In the genomic region with DNA sequence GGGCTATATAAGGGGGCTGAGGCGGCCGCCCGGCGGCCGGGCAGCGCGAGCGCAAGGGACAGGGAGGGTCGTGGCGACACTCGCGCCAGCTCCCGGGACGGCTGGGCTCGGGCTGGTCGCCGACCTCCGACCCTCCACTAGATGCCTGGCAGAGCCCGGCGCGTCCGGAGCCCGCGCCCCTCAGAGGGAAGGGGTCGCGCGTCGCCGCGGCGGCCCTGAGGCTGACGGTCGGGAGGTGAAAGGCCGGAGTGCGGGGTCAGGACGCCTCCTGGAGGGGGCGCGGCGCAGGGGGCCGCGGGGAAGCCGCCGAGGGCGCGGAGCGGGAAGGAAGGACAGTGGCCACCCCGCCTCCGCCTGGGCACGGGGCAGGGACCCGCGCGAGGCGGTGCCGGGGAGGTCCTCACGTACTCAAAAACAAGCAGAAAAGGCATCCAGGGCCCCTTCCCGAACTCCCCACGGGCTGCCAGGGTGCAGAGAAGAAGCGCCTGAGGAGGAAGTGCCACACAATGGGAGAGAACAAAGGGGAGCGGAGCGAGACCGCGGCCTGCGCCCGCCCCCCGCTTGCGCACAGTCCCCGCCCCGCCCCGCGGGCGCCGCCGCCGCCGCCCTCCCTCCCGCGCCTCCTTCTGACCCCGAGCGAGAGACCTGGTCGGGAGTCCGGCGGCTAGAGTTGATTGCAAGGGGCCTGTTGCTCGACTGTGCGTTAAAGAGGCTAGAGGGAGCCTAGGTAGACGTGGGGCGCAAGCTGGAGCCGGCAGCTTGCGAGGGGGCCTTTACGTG, we compare ENCODE assay signal across 1 cellular context.
TF ChIP-seq lines count a peak whose summit lies in the region.

No MANE protein-coding gene starts in this region.

TF ChIP-seq in HepG2, 621 proteins besides CTCF, POLR2A, EP300 and RAD21 (continued from another document and continues in another):
- TF ChIP-seq, protein P1, sequence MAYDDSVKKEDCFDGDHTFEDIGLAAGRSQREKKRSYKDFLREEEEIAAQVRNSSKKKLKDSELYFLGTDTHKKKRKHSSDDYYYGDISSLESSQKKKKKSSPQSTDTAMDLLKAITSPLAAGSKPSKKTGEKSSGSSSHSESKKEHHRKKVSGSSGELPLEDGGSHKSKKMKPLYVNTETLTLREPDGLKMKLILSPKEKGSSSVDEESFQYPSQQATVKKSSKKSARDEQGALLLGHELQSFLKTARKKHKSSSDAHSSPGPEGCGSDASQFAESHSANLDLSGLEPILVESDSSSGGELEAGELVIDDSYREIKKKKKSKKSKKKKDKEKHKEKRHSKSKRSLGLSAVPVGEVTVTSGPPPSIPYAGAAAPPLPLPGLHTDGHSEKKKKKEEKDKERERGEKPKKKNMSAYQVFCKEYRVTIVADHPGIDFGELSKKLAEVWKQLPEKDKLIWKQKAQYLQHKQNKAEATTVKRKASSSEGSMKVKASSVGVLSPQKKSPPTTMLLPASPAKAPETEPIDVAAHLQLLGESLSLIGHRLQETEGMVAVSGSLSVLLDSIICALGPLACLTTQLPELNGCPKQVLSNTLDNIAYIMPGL (CRISPR knock-in tag; IDR thresholded peaks at IDR 0.05; ENCODE audit: borderline replicate concordance in 1 of 2, low read depth in 1 of 2) = 0 out of 4 replicates have a peak, but pooled peaks of 1 of the 2 experiments have one; percentile 43
- no peak for TF ChIP-seq BRCA1 (CRISPR knock-in tag; IDR thresholded peaks at IDR 0.05)
- no peak for TF ChIP-seq ZNF264 (CRISPR knock-in tag; IDR thresholded peaks at IDR 0.05)
- TF ChIP-seq SP1 (IDR thresholded peaks at IDR 0.05) = no peak
- TF ChIP-seq SP1 (CRISPR knock-in tag; IDR thresholded peaks at IDR 0.05) = no peak
- TF ChIP-seq ZNF543 (CRISPR knock-in tag; IDR thresholded peaks at IDR 0.05) = peak; percentile 37; the same call in 1 of the 2 replicates
- TF ChIP-seq HOXA3 (CRISPR knock-in tag; IDR thresholded peaks at IDR 0.05) = peak; percentile 49; the same call in 1 of the 2 replicates
- TF ChIP-seq ZNF446 (CRISPR knock-in tag; IDR thresholded peaks at IDR 0.05) = peak; percentile 70; the same call in 1 of the 2 replicates
- TF ChIP-seq ZNF790 (CRISPR knock-in tag; IDR thresholded peaks at IDR 0.05; ENCODE audit: borderline replicate concordance) = peak; percentile 44; the same call in 1 of the 2 replicates
- peak; percentile 27; the same call in 1 of the 2 replicates for TF ChIP-seq SALL2 (CRISPR knock-in tag; IDR thresholded peaks at IDR 0.05)
- peak; percentile 33; the same call in 1 of the 2 replicates for TF ChIP-seq ZNF768 (CRISPR knock-in tag; IDR thresholded peaks at IDR 0.05)
- TF ChIP-seq, protein P2, sequence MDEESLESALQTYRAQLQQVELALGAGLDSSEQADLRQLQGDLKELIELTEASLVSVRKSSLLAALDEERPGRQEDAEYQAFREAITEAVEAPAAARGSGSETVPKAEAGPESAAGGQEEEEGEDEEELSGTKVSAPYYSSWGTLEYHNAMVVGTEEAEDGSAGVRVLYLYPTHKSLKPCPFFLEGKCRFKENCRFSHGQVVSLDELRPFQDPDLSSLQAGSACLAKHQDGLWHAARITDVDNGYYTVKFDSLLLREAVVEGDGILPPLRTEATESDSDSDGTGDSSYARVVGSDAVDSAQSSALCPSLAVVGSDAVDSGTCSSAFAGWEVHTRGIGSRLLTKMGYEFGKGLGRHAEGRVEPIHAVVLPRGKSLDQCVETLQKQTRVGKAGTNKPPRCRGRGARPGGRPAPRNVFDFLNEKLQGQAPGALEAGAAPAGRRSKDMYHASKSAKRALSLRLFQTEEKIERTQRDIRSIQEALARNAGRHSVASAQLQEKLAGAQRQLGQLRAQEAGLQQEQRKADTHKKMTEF (CRISPR knock-in tag; IDR thresholded peaks at IDR 0.05) = peak; percentile 57
- peak; percentile 81; the same call in 1 of the 2 replicates for TF ChIP-seq ZNF343 (CRISPR knock-in tag; IDR thresholded peaks at IDR 0.05)
- no peak for TF ChIP-seq NCOA2 (CRISPR knock-in tag; IDR thresholded peaks at IDR 0.05)
- peak; percentile 84 for TF ChIP-seq ZNF451 (CRISPR knock-in tag; IDR thresholded peaks at IDR 0.05)
- peak; percentile 55; the same call in 1 of the 2 replicates for TF ChIP-seq ZNF564 (CRISPR knock-in tag; IDR thresholded peaks at IDR 0.05)
- TF ChIP-seq MED1 (CRISPR knock-in tag; IDR thresholded peaks at IDR 0.05) = peak; percentile 55
- peak; percentile 83; the same call in 1 of the 2 replicates for TF ChIP-seq CSRNP1 (CRISPR knock-in tag; IDR thresholded peaks at IDR 0.05)
- 0 out of 2 replicates have a peak, but pooled peaks have one; percentile 60 for TF ChIP-seq TSC22D2 (CRISPR knock-in tag; IDR thresholded peaks at IDR 0.05; ENCODE audit: borderline replicate concordance)
- TF ChIP-seq ZNF775 (CRISPR knock-in tag; IDR thresholded peaks at IDR 0.05; ENCODE audit: borderline replicate concordance) = no peak
- TF ChIP-seq REST (IDR thresholded peaks at IDR 0.05; ENCODE audit: borderline replicate concordance in 1 of 2, low read depth in 1 of 2, low read length in 2 of 2) = peak in 1 of 2 experiments; percentile 27; a peak in 1 of 4 replicates
- no peak for TF ChIP-seq MEF2D (CRISPR knock-in tag; IDR thresholded peaks at IDR 0.05)
- TF ChIP-seq MTA1 (CRISPR knock-in tag; IDR thresholded peaks at IDR 0.05; ENCODE audit: borderline replicate concordance) = peak; percentile 80; the same call in 1 of the 2 replicates
- 0 out of 2 replicates have a peak, but pooled peaks have one; percentile 69 for TF ChIP-seq ZNF878 (CRISPR knock-in tag; IDR thresholded peaks at IDR 0.05)
- peak in 1 of 2 experiments; percentile 87; a peak in 2 of 4 replicates for TF ChIP-seq NR2F1 (CRISPR knock-in tag; IDR thresholded peaks at IDR 0.05)
- peak; percentile 26; the same call in 1 of the 2 replicates for TF ChIP-seq KMT2A (CRISPR knock-in tag; IDR thresholded peaks at IDR 0.05)
- 0 out of 2 replicates have a peak, but pooled peaks have one; percentile 14 for TF ChIP-seq ZSCAN25 (CRISPR knock-in tag; IDR thresholded peaks at IDR 0.05)
- peak; percentile 31; the same call in 1 of the 2 replicates for TF ChIP-seq KAT8 (CRISPR knock-in tag; IDR thresholded peaks at IDR 0.05)
- TF ChIP-seq ZNF550 (CRISPR knock-in tag; IDR thresholded peaks at IDR 0.05; ENCODE audit: borderline replicate concordance) = no peak
- TF ChIP-seq ZC3H13 (CRISPR knock-in tag; IDR thresholded peaks at IDR 0.05) = no peak
- no peak; the same call in 1 of the 2 replicates for TF ChIP-seq FOXC1 (CRISPR knock-in tag; IDR thresholded peaks at IDR 0.05; ENCODE audit: borderline replicate concordance)
- TF ChIP-seq YEATS4 (CRISPR knock-in tag; IDR thresholded peaks at IDR 0.05; ENCODE audit: borderline replicate concordance) = peak; percentile 61; the same call in 1 of the 2 replicates
- TF ChIP-seq KDM2A (CRISPR knock-in tag; IDR thresholded peaks at IDR 0.05; ENCODE audit: borderline replicate concordance, low read depth) = peak; percentile 16; the same call in 1 of the 2 replicates
- TF ChIP-seq ZNF800 (CRISPR knock-in tag; IDR thresholded peaks at IDR 0.05) = peak; percentile 80
- TF ChIP-seq POGK (CRISPR knock-in tag; conservative IDR thresholded peaks at IDR 0.05) = peak; percentile 86; the same call in 1 of the 2 replicates
- TF ChIP-seq DR1 (CRISPR knock-in tag; IDR thresholded peaks at IDR 0.05) = peak; percentile 95
- TF ChIP-seq AGO2 (optimal IDR thresholded peaks at IDR 0.05; ENCODE audit: low read depth, low read length) = peak; percentile 92
- peak; percentile 89; the same call in 1 of the 2 replicates for TF ChIP-seq POLR2AphosphoS2 (IDR thresholded peaks at IDR 0.05; ENCODE audit: low read depth, low read length)
- TF ChIP-seq MATR3 (CRISPR knock-in tag; IDR thresholded peaks at IDR 0.05) = no peak
- peak; percentile 54 for TF ChIP-seq HNRNPLL (IDR thresholded peaks at IDR 0.05; ENCODE audit: low read depth, low read length, poor library complexity, severe bottlenecking)
- TF ChIP-seq, protein P3, sequence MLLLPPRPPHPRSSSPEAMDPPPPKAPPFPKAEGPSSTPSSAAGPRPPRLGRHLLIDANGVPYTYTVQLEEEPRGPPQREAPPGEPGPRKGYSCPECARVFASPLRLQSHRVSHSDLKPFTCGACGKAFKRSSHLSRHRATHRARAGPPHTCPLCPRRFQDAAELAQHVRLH (CRISPR knock-in tag; IDR thresholded peaks at IDR 0.05; ENCODE audit: borderline replicate concordance, low read depth) = peak; percentile 35; the same call in 1 of the 2 replicates
- peak; percentile 11; the same call in 1 of the 2 replicates for TF ChIP-seq HCFC1 (IDR thresholded peaks at IDR 0.05; ENCODE audit: low read depth, low read length)
- TF ChIP-seq, protein P4, sequence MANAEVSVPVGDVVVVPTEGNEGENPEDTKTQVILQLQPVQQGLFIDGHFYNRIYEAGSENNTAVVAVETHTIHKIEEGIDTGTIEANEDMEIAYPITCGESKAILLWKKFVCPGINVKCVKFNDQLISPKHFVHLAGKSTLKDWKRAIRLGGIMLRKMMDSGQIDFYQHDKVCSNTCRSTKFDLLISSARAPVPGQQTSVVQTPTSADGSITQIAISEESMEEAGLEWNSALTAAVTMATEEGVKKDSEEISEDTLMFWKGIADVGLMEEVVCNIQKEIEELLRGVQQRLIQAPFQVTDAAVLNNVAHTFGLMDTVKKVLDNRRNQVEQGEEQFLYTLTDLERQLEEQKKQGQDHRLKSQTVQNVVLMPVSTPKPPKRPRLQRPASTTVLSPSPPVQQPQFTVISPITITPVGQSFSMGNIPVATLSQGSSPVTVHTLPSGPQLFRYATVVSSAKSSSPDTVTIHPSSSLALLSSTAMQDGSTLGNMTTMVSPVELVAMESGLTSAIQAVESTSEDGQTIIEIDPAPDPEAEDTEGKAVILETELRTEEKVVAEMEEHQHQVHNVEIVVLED (CRISPR knock-in tag; IDR thresholded peaks at IDR 0.05; ENCODE audit: borderline replicate concordance) = no peak
- peak; percentile 55; the same call in 1 of the 2 replicates for TF ChIP-seq KLF6 (CRISPR knock-in tag; IDR thresholded peaks at IDR 0.05)
- TF ChIP-seq SKI (IDR thresholded peaks at IDR 0.05; ENCODE audit: partially characterized antibody) = peak; percentile 68
- peak; percentile 52; the same call in 1 of the 2 replicates for TF ChIP-seq TOPORS (CRISPR knock-in tag; IDR thresholded peaks at IDR 0.05)
- no peak for TF ChIP-seq ZNF670 (CRISPR knock-in tag; IDR thresholded peaks at IDR 0.05; ENCODE audit: borderline replicate concordance)
- TF ChIP-seq ZNF501 (CRISPR knock-in tag; IDR thresholded peaks at IDR 0.05) = peak; percentile 19; the same call in 1 of the 2 replicates
